ENCODE assay signal across 26 cellular contexts in the genomic region with DNA sequence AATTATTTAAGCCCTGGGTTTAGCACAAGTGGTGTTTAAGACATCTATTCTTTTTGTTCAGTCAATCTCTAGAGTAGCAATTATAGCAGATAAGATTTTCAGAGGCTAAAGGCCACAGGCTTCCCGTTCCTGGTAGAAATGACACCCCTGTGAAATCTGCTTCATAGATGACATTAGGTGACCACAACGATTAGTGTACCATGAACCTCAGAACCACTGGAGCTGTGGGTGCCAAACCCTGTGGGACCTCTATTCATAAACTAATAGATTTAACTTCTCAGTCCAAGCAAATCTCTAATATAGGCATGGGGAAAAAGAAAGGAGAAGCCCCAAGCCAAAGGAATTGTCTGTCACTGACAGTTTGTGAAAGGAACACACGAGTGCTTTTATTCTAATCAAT.
A peak's percentile ranks its signal among the peaks of the same experiment; 100 is the strongest.
DNase-seq lines count a peak whose midpoint lies in the region; ATAC-seq, FAIRE-seq and TF ChIP-seq lines count a peak whose summit lies in the region.
"Had no signal": no experiment of that assay in that cellular context is flagged by ENCODE, and none has a peak within 500 bp of the region (broad histone marks: within the 10 kb centered on the region; RNA-seq: fewer than 3 reads in every experiment).

No MANE protein-coding gene starts in this region.

- TF ChIP-seq CTCF in A549 (IDR thresholded peaks at IDR 0.05) (no peak), prostate gland (IDR thresholded peaks at IDR 0.05) (no peak)

- no peak overlapping the region for H3K27ac Mint-ChIP-seq in naive thymus-derived CD4-positive, alpha-beta T cell
- H3K27ac Mint-ChIP-seq: activated CD4-positive, alpha-beta memory T cell treated with anti-CD3 and anti-CD28 coated beads for 36 hours; nephron progenitor cell had no signal

- no peak for TF ChIP-seq EP300 in A549 (IDR thresholded peaks at IDR 0.05)

- no peaks in the 10 kb centered on the region for H3K36me3 Mint-ChIP-seq in naive thymus-derived CD4-positive, alpha-beta T cell
- H3K36me3 Mint-ChIP-seq: activated CD4-positive, alpha-beta memory T cell treated with anti-CD3 and anti-CD28 coated beads for 36 hours had no signal

- no peak overlapping the region for H3K4me3 Mint-ChIP-seq in naive thymus-derived CD4-positive, alpha-beta T cell
- H3K4me3 Mint-ChIP-seq: activated CD4-positive, alpha-beta memory T cell treated with anti-CD3 and anti-CD28 coated beads for 36 hours; nephron progenitor cell had no signal

- H3K4me1 ChIP-seq in A549: peaks cover 12% of the 10 kb centered on the region
- peaks cover 22% of the 10 kb centered on the region for H3K4me1 ChIP-seq in muscle layer of colon (ENCODE audit: insufficient read depth, low read length)
- no peaks in the 10 kb centered on the region for H3K4me1 ChIP-seq in prostate gland (replicated peaks)
- no peaks in the 10 kb centered on the region for H3K4me1 ChIP-seq in naive thymus-derived CD4-positive, alpha-beta T cell (ENCODE audit: control insufficient read depth in 2 of 2, insufficient read depth in 2 of 2, low read length in 2 of 2)
- H3K4me1 ChIP-seq: vagina had no signal

- H3K9me3 Mint-ChIP-seq in naive thymus-derived CD4-positive, alpha-beta T cell: peaks cover 0 to 5% (median 0%) of the 10 kb centered on the region in 11 donors
- H3K9me3 Mint-ChIP-seq: nephron progenitor cell had no signal

- no peaks in the 10 kb centered on the region for H3K4me1 Mint-ChIP-seq in naive thymus-derived CD4-positive, alpha-beta T cell
- H3K4me1 Mint-ChIP-seq: nephron progenitor cell had no signal

- no peak for TF ChIP-seq RAD21 in A549 (conservative IDR thresholded peaks at IDR 0.05 in 1 of 2, IDR thresholded peaks at IDR 0.05 in 1 of 2)

- 61% methylated on average over 3 of the region's 3 CpGs for WGBS in A549 (ENCODE audit: missing lambda C conversion rate)
- 82% methylated on average over 3 of the region's 3 CpGs for WGBS in prostate gland

- H3K27me3 Mint-ChIP-seq in naive thymus-derived CD4-positive, alpha-beta T cell: peaks cover 0 to 10% (median 0%) of the 10 kb centered on the region in 5 donors

- ATAC-seq in A549 (no peak), GM18909 (IDR thresholded peaks at IDR 0.05; ENCODE audit: poor library complexity, unreplicated experiment) (peak; percentile 45), HG03469 (IDR thresholded peaks at IDR 0.05; ENCODE audit: unreplicated experiment) (no peak), Right ventricle myocardium inferior (no peak)
- ATAC-seq in naive thymus-derived CD4-positive, alpha-beta T cell: no peak
- ATAC-seq: esophagus mucosa had no signal

- no peaks in the 10 kb centered on the region for H3K27me3 ChIP-seq in muscle layer of colon (ENCODE audit: control insufficient read depth in 1 of 2, insufficient read depth in 2 of 2, low read length in 2 of 2)
- H3K27me3 ChIP-seq in prostate gland (replicated peaks; ENCODE audit: insufficient read depth): no peaks in the 10 kb centered on the region
- H3K27me3 ChIP-seq in naive thymus-derived CD4-positive, alpha-beta T cell (ENCODE audit: control insufficient read depth in 2 of 2, insufficient read depth in 2 of 2, low read length in 2 of 2): no peaks in the 10 kb centered on the region
- H3K27me3 ChIP-seq: vagina had no signal

- H3K4me3 ChIP-seq in A549 (no peak overlapping the region), muscle layer of colon (ENCODE audit: low read depth in 1 of 2, low read length in 2 of 2) (no peak overlapping the region), prostate gland (no peak overlapping the region)
- H3K4me3 ChIP-seq in naive thymus-derived CD4-positive, alpha-beta T cell (ENCODE audit: low read length): no peak overlapping the region
- H3K4me3 ChIP-seq: vagina had no signal

- no peak overlapping the region for H3K9ac ChIP-seq in muscle layer of colon (ENCODE audit: low read length)

- no peaks in the 10 kb centered on the region for H3K9me3 ChIP-seq in A549
- H3K9me3 ChIP-seq in muscle layer of colon (ENCODE audit: low read length): no peaks in the 10 kb centered on the region
- no peaks in the 10 kb centered on the region for H3K9me3 ChIP-seq in prostate gland
- no peaks in the 10 kb centered on the region for H3K9me3 ChIP-seq in naive thymus-derived CD4-positive, alpha-beta T cell (ENCODE audit: control insufficient read depth in 2 of 3, low read length in 3 of 3)
- H3K9me3 ChIP-seq: vagina had no signal

- CTCF ChIA-PET in A549 (lab: Yijun Ruan, JAX): no interaction called here
- CTCF ChIA-PET in naive thymus-derived CD4-positive, alpha-beta T cell (lab: Charles Lee): no interaction called here

- intact Hi-C loops in prostate gland (cut with DNase I) (no loop called here), Right ventricle myocardium inferior (cut with DNase I) (no loop called here)
- intact Hi-C loops in naive thymus-derived CD4-positive, alpha-beta T cell (cut with micrococcal nuclease): no loop called here

- H3K36me3 ChIP-seq in muscle layer of colon (ENCODE audit: insufficient read depth, low read length) (no peaks in the 10 kb centered on the region), prostate gland (no peaks in the 10 kb centered on the region)
- no peaks in the 10 kb centered on the region for H3K36me3 ChIP-seq in naive thymus-derived CD4-positive, alpha-beta T cell (ENCODE audit: control insufficient read depth in 2 of 3, insufficient read depth in 3 of 3, low read length in 3 of 3)
- H3K36me3 ChIP-seq: vagina had no signal

- DNase-seq in A549 (ENCODE audit: low read depth in 1 of 2, low spot score in 1 of 2) (no peak), RCC 7860 (ENCODE audit: low spot score) (peak; percentile 7), prostate gland (ENCODE audit: low spot score) (no peak), Right ventricle myocardium inferior (ENCODE audit: missing footprints) (no peak)
- no peak for DNase-seq in naive thymus-derived CD4-positive, alpha-beta T cell
- DNase-seq: activated CD4-positive, alpha-beta memory T cell treated with anti-CD3 and anti-CD28 coated beads for 36 hours; activated CD4-positive, CD25-positive, alpha-beta regulatory T cell; activated gamma-delta T cell treated with Interleukin-2 at 50 U/mL for 16 hours; central memory CD4-positive, alpha-beta T cell; Kasumi-1; left colon; mesendoderm; NCI-H1092 treated with DMSO at 0.1 percent for 48 hours; NCI-H446 treated with DMSO at 0.1 percent for 48 hours; nephron progenitor cell; RPMI8226; stimulated activated CD4-positive, alpha-beta T cell treated with anti-CD3 and anti-CD28 coated beads, Interleukin-4, amount 100 ng/mL, for 4 hours; T1000 had no signal

- no peak for FAIRE-seq in A549 (lab: Jason Lieb, UNC)
- peak; percentile 69 for FAIRE-seq in RCC 7860 (lab: Jason Lieb, UNC)
- FAIRE-seq: GM19239, H1, HTR-8/SVneo had no signal

- peak overlapping the region; percentile 38; the same call in 2 of the 3 replicates for H3K4me2 ChIP-seq in A549

- H3K27ac ChIP-seq in A549 (peak overlapping the region in 1 of 2 experiments; percentile 32; a peak in 2 of 6 replicates), muscle layer of colon (ENCODE audit: low read depth, low read length) (peak overlapping the region; percentile 42), prostate gland (no peak overlapping the region)
- no peak overlapping the region for H3K27ac ChIP-seq in naive thymus-derived CD4-positive, alpha-beta T cell (ENCODE audit: low read depth, low read length)
- H3K27ac ChIP-seq: vagina had no signal

- POLR2A ChIA-PET in A549 (lab: Yijun Ruan, JAX): no interaction called here
- POLR2A ChIA-PET in naive thymus-derived CD4-positive, alpha-beta T cell (lab: Charles Lee): no interaction called here

- TF ChIP-seq POLR2A in A549 (IDR thresholded peaks at IDR 0.05; ENCODE audit: low read length) (no peak), prostate gland (IDR thresholded peaks at IDR 0.05) (no peak)

TF ChIP-seq in A549, 52 proteins besides CTCF, POLR2A, EP300 and RAD21:
- TF ChIP-seq, protein P1, sequence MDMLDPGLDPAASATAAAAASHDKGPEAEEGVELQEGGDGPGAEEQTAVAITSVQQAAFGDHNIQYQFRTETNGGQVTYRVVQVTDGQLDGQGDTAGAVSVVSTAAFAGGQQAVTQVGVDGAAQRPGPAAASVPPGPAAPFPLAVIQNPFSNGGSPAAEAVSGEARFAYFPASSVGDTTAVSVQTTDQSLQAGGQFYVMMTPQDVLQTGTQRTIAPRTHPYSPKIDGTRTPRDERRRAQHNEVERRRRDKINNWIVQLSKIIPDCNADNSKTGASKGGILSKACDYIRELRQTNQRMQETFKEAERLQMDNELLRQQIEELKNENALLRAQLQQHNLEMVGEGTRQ (IDR thresholded peaks at IDR 0.05): no peak
- TF ChIP-seq BHLHE40 (IDR thresholded peaks at IDR 0.05; ENCODE audit: low read depth, low read length): no peak
